In genomic region chr11:119093666-119093950, GRCh38 we compare ENCODE assay signal across 9 cellular contexts. TPM values are rescaled to one million over a fixed set of nuclear protein-coding genes. Genes with fewer than 3 reads are reported as not detected.
DNase-seq lines count a peak whose midpoint lies in the region; ATAC-seq and TF ChIP-seq lines count a peak whose summit lies in the region.
"Had no signal": no experiment of that assay in that cellular context is flagged by ENCODE, and none has a peak within 500 bp of the region (broad histone marks: within the 10 kb centered on the region; RNA-seq: fewer than 3 reads in every experiment).

No MANE protein-coding gene starts in this region.

- H3K4me2 ChIP-seq in GM23338 (peak overlapping the region; percentile 100), skeletal muscle satellite cell (ENCODE audit: low read length) (peak overlapping the region; percentile 85)

- H3K9me2 ChIP-seq in GM23338 (ENCODE audit: insufficient read depth): no peaks in the 10 kb centered on the region

- peak overlapping the region; percentile 90 for H3K9ac ChIP-seq in skeletal muscle satellite cell (ENCODE audit: low read depth, low read length)

- peaks cover 34% of the 10 kb centered on the region for H3K79me2 ChIP-seq in GM23338 (replicated peaks; ENCODE audit: insufficient read depth)

- peak overlapping the region; percentile 96 for H3K4me3 Mint-ChIP-seq in GM23338

- H4K20me1 ChIP-seq in GM23338 (replicated peaks; ENCODE audit: insufficient read depth): peaks cover 29% of the 10 kb centered on the region; the same call in 1 of the 2 replicates

- peaks cover 10% of the 10 kb centered on the region for H3K4me1 Mint-ChIP-seq in GM23338

- no peak for TF ChIP-seq CTCF in GM23338 (conservative IDR thresholded peaks at IDR 0.05; ENCODE audit: low read depth in 2 of 2)
- TF ChIP-seq CTCF in WI38 (IDR thresholded peaks at IDR 0.05; ENCODE audit: low read depth, low read length): no peak
- TF ChIP-seq CTCF in foreskin keratinocyte (conservative IDR thresholded peaks at IDR 0.05): no peak

- H3K36me3 ChIP-seq in GM23338 (ENCODE audit: insufficient read depth) (peaks cover 16% of the 10 kb centered on the region), skeletal muscle satellite cell (ENCODE audit: insufficient read depth, low read length) (peaks cover 50% of the 10 kb centered on the region)

- no peaks in the 10 kb centered on the region; the same call in 2 of the 3 replicates for H3K9me3 Mint-ChIP-seq in GM23338

- H3K27ac Mint-ChIP-seq in GM23338: peak overlapping the region; percentile 95

- H3K36me3 Mint-ChIP-seq in GM23338 (ENCODE audit: low read depth): peaks cover 78% of the 10 kb centered on the region

- H3F3A ChIP-seq in GM23338 (replicated peaks; ENCODE audit: low read depth): peaks cover 40% of the 10 kb centered on the region

- peaks cover 27% of the 10 kb centered on the region for H3K27me3 Mint-ChIP-seq in GM23338 (ENCODE audit: insufficient read depth, low read depth, poor library complexity)

- H3K27ac ChIP-seq in GM23338 (ENCODE audit: low read depth) (peak overlapping the region; percentile 85), foreskin keratinocyte (peak overlapping the region; percentile 36)

- H2AFZ ChIP-seq in GM23338: no peak overlapping the region

- H3K4me1 ChIP-seq in GM23338 (ENCODE audit: insufficient read depth) (peaks cover 14% of the 10 kb centered on the region; the same call in 1 of the 2 replicates), foreskin keratinocyte (no peaks in the 10 kb centered on the region), skeletal muscle satellite cell (ENCODE audit: control insufficient read depth, insufficient read depth, low read length) (peaks cover 21% of the 10 kb centered on the region)

- H3K9me3 ChIP-seq in skeletal muscle satellite cell (replicated peaks; ENCODE audit: low read length): no peaks in the 10 kb centered on the region

- no peaks in the 10 kb centered on the region for H3K27me3 ChIP-seq in GM23338 (ENCODE audit: insufficient read depth)
- no peaks in the 10 kb centered on the region for H3K27me3 ChIP-seq in foreskin keratinocyte
- no peaks in the 10 kb centered on the region for H3K27me3 ChIP-seq in skeletal muscle satellite cell (ENCODE audit: control insufficient read depth, insufficient read depth, low read length)

- no peak for ATAC-seq in GM23338
- ATAC-seq in foreskin keratinocyte: no peak
- no peak for ATAC-seq in GM21717 (IDR thresholded peaks at IDR 0.05; ENCODE audit: unreplicated experiment)
- ATAC-seq in GM18873 (IDR thresholded peaks at IDR 0.05; ENCODE audit: low FRiP score, unreplicated experiment): no peak
- ATAC-seq: activated CD4-positive, CD25-positive, alpha-beta regulatory T cell treated with anti-CD3 and anti-CD28 coated beads, Interleukin-2, amount 50 U/mL, for 24 hours had no signal

- DNase-seq in GM23338 (ENCODE audit: low spot score) (no peak), foreskin keratinocyte (no peak), HuH-7.5 (ENCODE audit: low spot score) (no peak), D341Med (ENCODE audit: low spot score) (no peak)

- H3K4me3 ChIP-seq in GM23338 (peak overlapping the region; percentile 96), WI38 (ENCODE audit: low read depth, low read length) (peak overlapping the region; percentile 81), skeletal muscle satellite cell (ENCODE audit: low read length) (peak overlapping the region; percentile 79)

TF ChIP-seq in GM23338, 12 proteins besides CTCF, POLR2A, EP300 and RAD21:
- no peak for TF ChIP-seq POLR2AphosphoS5 (IDR thresholded peaks at IDR 0.05; ENCODE audit: low read depth)

RNA-seq across cellular contexts. Expression of gene DPAGT1, which starts 8.0 kb away (rescaled TPM):
- total RNA-seq in GM23338 (2014; rRNA removed; shearing (Covaris generic)): 36.4 and 37.2 TPM in 2 replicates
- 48.3 and 52.6 TPM in 2 replicates for polyA plus RNA-seq in GM23338 (2016; fragmentation: Nextera tagmentation; extraction: Ambion mirVana)
- total RNA-seq in foreskin keratinocyte: 49.3 and 51.7 TPM in 2 replicates
- polyA plus RNA-seq in foreskin keratinocyte: 57.2 and 62.6 TPM in 2 replicates
- total RNA-seq in skeletal muscle satellite cell (2012; rRNA removed): 21.3 and 31.2 TPM in 2 replicates

RNA-seq across cellular contexts. Expression of gene HMBS, which starts 8.9 kb away (rescaled TPM):
- 91.7 and 107 TPM in 2 replicates for total RNA-seq in GM23338 (2014; rRNA removed; shearing (Covaris generic))
- 101 and 105 TPM in 2 replicates for polyA plus RNA-seq in GM23338 (2016; fragmentation: Nextera tagmentation; extraction: Ambion mirVana)
- 24.4 and 38.4 TPM in 2 replicates for total RNA-seq in foreskin keratinocyte
- 61.1 and 73.8 TPM in 2 replicates for polyA plus RNA-seq in foreskin keratinocyte
- 10.5 and 15.0 TPM in 2 replicates for total RNA-seq in skeletal muscle satellite cell (2012; rRNA removed)

RNA-seq across cellular contexts. Expression of gene C2CD2L, which starts 13.5 kb away (rescaled TPM):
- total RNA-seq in GM23338 (2014; rRNA removed; shearing (Covaris generic)): 2.3 and 4.4 TPM in 2 replicates
- polyA plus RNA-seq in GM23338 (2016; fragmentation: Nextera tagmentation; extraction: Ambion mirVana): 1.4 TPM in 2 replicates
- 6.8 and 7.5 TPM in 2 replicates for total RNA-seq in foreskin keratinocyte
- polyA plus RNA-seq in foreskin keratinocyte: 5.5 and 5.9 TPM in 2 replicates
- 2.8 and 3.0 TPM in 2 replicates for total RNA-seq in skeletal muscle satellite cell (2012; rRNA removed)

RNA-seq across cellular contexts. Expression of gene VPS11, which starts 26.0 kb away (rescaled TPM):
- 13.4 and 14.6 TPM in 2 replicates for total RNA-seq in GM23338 (2014; rRNA removed; shearing (Covaris generic))
- 11.5 and 15.5 TPM in 2 replicates for polyA plus RNA-seq in GM23338 (2016; fragmentation: Nextera tagmentation; extraction: Ambion mirVana)
- total RNA-seq in foreskin keratinocyte: 23.2 and 27.7 TPM in 2 replicates
- 25.1 and 27.2 TPM in 2 replicates for polyA plus RNA-seq in foreskin keratinocyte
- 18.6 and 21.0 TPM in 2 replicates for total RNA-seq in skeletal muscle satellite cell (2012; rRNA removed)

RNA-seq across cellular contexts. Expression of gene HINFP, which starts 27.8 kb away (rescaled TPM):
- total RNA-seq in GM23338 (2014; rRNA removed; shearing (Covaris generic)): 29.2 and 29.6 TPM in 2 replicates
- polyA plus RNA-seq in GM23338 (2016; fragmentation: Nextera tagmentation; extraction: Ambion mirVana) (12.6 and 12.8 TPM in 2 replicates), foreskin keratinocyte (8.7 and 8.9 TPM in 2 replicates)
- 10.1 and 10.2 TPM in 2 replicates for total RNA-seq in foreskin keratinocyte
- total RNA-seq in skeletal muscle satellite cell (2012; rRNA removed): 8.3 and 10.4 TPM in 2 replicates
